ENCODE assay signal across 12 cellular contexts in the genomic region with DNA sequence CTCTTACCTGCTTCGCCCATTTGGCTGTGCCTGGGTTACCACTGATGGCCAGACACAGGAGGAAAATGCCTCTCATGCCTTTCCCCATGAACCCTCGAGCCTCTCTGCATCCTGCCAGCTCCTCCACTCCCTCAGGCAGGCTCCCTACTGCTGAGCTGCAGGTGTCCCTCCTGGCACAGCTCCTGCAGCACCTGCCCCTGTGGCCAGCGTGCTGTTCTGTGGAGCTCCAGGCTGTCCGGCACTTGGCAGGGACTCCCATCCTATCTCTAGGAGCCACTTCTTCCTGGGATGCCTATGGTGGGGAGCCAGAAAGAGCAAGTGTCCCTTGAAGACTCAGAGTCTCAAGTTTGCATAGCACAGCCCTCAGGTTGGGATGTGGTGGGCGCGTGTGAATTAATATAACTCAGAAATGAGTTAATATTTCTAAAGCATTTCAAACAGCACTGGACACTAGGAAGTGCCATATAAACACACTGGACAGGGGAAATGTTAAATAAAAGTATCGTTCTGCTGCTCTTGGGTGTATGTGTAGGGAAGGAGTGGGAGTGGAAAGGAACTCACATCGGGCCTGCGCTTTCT. TPM values are rescaled to one million over a fixed set of nuclear protein-coding genes. Genes with fewer than 3 reads are reported as not detected.
DNase-seq lines count a peak whose midpoint lies in the region; ATAC-seq, FAIRE-seq and TF ChIP-seq lines count a peak whose summit lies in the region.
"Had no signal": no experiment of that assay in that cellular context is flagged by ENCODE, and none has a peak within 500 bp of the region (broad histone marks: within the 10 kb centered on the region; RNA-seq: fewer than 3 reads in every experiment).

No MANE protein-coding gene starts in this region.

- TF ChIP-seq CTCF in HFFc6 (IDR thresholded peaks at IDR 0.05) = no peak
- TF ChIP-seq CTCF in kidney (IDR thresholded peaks at IDR 0.05; ENCODE audit: borderline replicate concordance, extremely low read depth, insufficient read depth) = no peak
- TF ChIP-seq CTCF in suprapubic skin (IDR thresholded peaks at IDR 0.05) = no peak

- H3K9me3 ChIP-seq in kidney (ENCODE audit: control insufficient read depth in 1 of 2, low read length in 2 of 2) (no peaks in the 10 kb centered on the region), suprapubic skin (no peaks in the 10 kb centered on the region)
- H3K9me3 ChIP-seq: ascending aorta had no signal

- H3K9me3 Mint-ChIP-seq in HFFc6 = no peaks in the 10 kb centered on the region

- 24% methylated on average over 6 of the region's 9 CpGs for WGBS in suprapubic skin

- ATAC-seq in GM19452 (IDR thresholded peaks at IDR 0.05; ENCODE audit: unreplicated experiment) = no peak
- no peak for ATAC-seq in GM18519 (IDR thresholded peaks at IDR 0.05; ENCODE audit: low FRiP score, unreplicated experiment)

- no peak for TF ChIP-seq EP300 in suprapubic skin (IDR thresholded peaks at IDR 0.05)

- H3K27me3 ChIP-seq in suprapubic skin = peaks cover 90% of the 10 kb centered on the region

- H3K4me3 ChIP-seq in kidney (ENCODE audit: low read length in 2 of 2) (no peak overlapping the region), suprapubic skin (no peak overlapping the region)

- peak; percentile 55 for DNase-seq in COLO668 (lab: John Stamatoyannopoulos, UW; ENCODE audit: unreplicated experiment)
- no peak for DNase-seq in HFFc6
- DNase-seq in RPMI8226 = peak; percentile 39
- DNase-seq in kidney = peak; percentile 71
- no peak for DNase-seq in suprapubic skin (ENCODE audit: low spot score in 2 of 2)
- no peak for DNase-seq in stimulated activated CD4-positive, alpha-beta T cell treated with anti-CD3 and anti-CD28 coated beads, Interleukin-2, amount 100 ng/mL, for 48 hours
- DNase-seq: spleen had no signal

- peaks cover 57% of the 10 kb centered on the region for H3K4me1 Mint-ChIP-seq in HFFc6 (ENCODE audit: low read depth)

- peak overlapping the region; percentile 63 for H3K4me3 Mint-ChIP-seq in HFFc6

- no peaks in the 10 kb centered on the region for H3K36me3 ChIP-seq in kidney (ENCODE audit: control insufficient read depth in 1 of 2, insufficient read depth in 2 of 2, low read length in 2 of 2)
- H3K36me3 ChIP-seq in suprapubic skin = no peaks in the 10 kb centered on the region
- H3K36me3 ChIP-seq: ascending aorta, spleen had no signal

- intact Hi-C loops in kidney (cut with DNase I) = no loop called here

- H3K36me3 Mint-ChIP-seq in HFFc6 (ENCODE audit: low read depth) = peaks cover 4% of the 10 kb centered on the region; the same call in 1 of the 2 replicates

- no peak overlapping the region for H3K27ac Mint-ChIP-seq in HFFc6

- H3K9ac ChIP-seq in kidney (ENCODE audit: low read length in 2 of 2) = no peak overlapping the region

- no peak for FAIRE-seq in kidney (lab: Jason Lieb, UNC)

- no peak for TF ChIP-seq POLR2A in suprapubic skin (IDR thresholded peaks at IDR 0.05)

- H3K27ac ChIP-seq in kidney (ENCODE audit: low read depth in 2 of 2, low read length in 2 of 2) (no peak overlapping the region), suprapubic skin (no peak overlapping the region)
- H3K27ac ChIP-seq: ascending aorta, C4-2B, spleen had no signal

- H3K4me1 ChIP-seq in kidney (ENCODE audit: control insufficient read depth in 1 of 2, insufficient read depth in 1 of 2, low read depth in 1 of 2, low read length in 2 of 2) (peaks cover 0 to 5% of the 10 kb centered on the region in 2 donors), suprapubic skin (peaks cover 33% of the 10 kb centered on the region)

- H3K27me3 Mint-ChIP-seq in HFFc6 (ENCODE audit: insufficient read depth) = peaks cover 39% of the 10 kb centered on the region

RNA-seq across cellular contexts. Expression of gene LRRC71, which starts 2.6 kb away (rescaled TPM):
- total RNA-seq in HFFc6 (2021; fragmentation: NEBNext Ultra II Directional; extraction: Animal tissue kit (Norgen Biotek cat#: 25700)) = under 1 TPM in 4 of 6 experiments, not detected in 2; 0.13 to 0.46 (median 0.41) TPM
- total RNA-seq in kidney = 0.50 TPM
- polyA plus RNA-seq in kidney (ENCODE audit: insufficient read depth, low read depth, low replicate concordance) = 0.19 TPM
- total RNA-seq in suprapubic skin = not detected
- total RNA-seq: activated CD8-positive, alpha-beta memory T cell treated with anti-CD3 and anti-CD28 coated beads for 36 hours; ascending aorta had no signal

RNA-seq across cellular contexts. Expression of gene PEAR1, which starts 29.6 kb away (rescaled TPM):
- total RNA-seq in HFFc6 (2021; fragmentation: NEBNext Ultra II Directional; extraction: Animal tissue kit (Norgen Biotek cat#: 25700)) = 10 to 100 TPM in 4 of 6 experiments, 1 to 10 TPM in 2; 3.2 to 23.6 (median 20.2) TPM
- total RNA-seq in kidney (17.2 TPM), suprapubic skin (1 to 10 TPM; 2.4 to 5.7 (median 3.8) TPM)
- polyA plus RNA-seq in kidney (ENCODE audit: insufficient read depth, low read depth, low replicate concordance) = 4.5 TPM

Comparison
In these comparisons a context has a peak if more than half of its experiments do, and no peak if none do; other contexts are left out.
1. DNase-seq: peak in COLO668 (single experiment), RPMI8226 (single experiment) and kidney (single experiment); none in HFFc6 (single experiment), suprapubic skin (0 of 2) and stimulated activated CD4-positive, alpha-beta T cell treated with anti-CD3 and anti-CD28 coated beads, Interleukin-2, amount 100 ng/mL, for 48 hours (0 of 2).